In genomic region chr1:28437260-28437923, GRCh38 we compare ENCODE assay signal across 8 cellular contexts.
A peak's percentile ranks its signal among the peaks of the same experiment; 100 is the strongest.
DNase-seq lines count a peak whose midpoint lies in the region; ATAC-seq and TF ChIP-seq lines count a peak whose summit lies in the region.

No MANE protein-coding gene starts in this region.

- peaks cover 31% of the 10 kb centered on the region for H3F3A ChIP-seq in GM23248 (ENCODE audit: insufficient read depth)

- WGBS in GM23248 (ENCODE audit: low coverage in 1 of 2, low lambda C conversion rate in 2 of 2, missing lambda C conversion rate in 2 of 2), 2 experiments = 13 to 17% methylated on average over 3 of the region's 3 CpGs

- H3K9ac ChIP-seq in GM23248 = peak overlapping the region; percentile 54

- no peak for ATAC-seq in T-helper 17 cell
- no peak for ATAC-seq in HG02588 (IDR thresholded peaks at IDR 0.05; ENCODE audit: unreplicated experiment)

- H4K20me1 ChIP-seq in GM23248 (ENCODE audit: insufficient read depth) = no peaks in the 10 kb centered on the region

- peaks cover 6% of the 10 kb centered on the region for H3K4me1 Mint-ChIP-seq in T-helper 17 cell

- H3K36me3 ChIP-seq in GM23248 (ENCODE audit: low read depth) = no peaks in the 10 kb centered on the region
- no peaks in the 10 kb centered on the region for H3K36me3 ChIP-seq in effector memory CD4-positive, alpha-beta T cell (ENCODE audit: control insufficient read depth, insufficient read depth, low read length)

- H3K9me2 ChIP-seq in GM23248 (ENCODE audit: insufficient read depth) = no peaks in the 10 kb centered on the region

- peaks cover 78% of the 10 kb centered on the region for H3K79me2 ChIP-seq in GM23248 (ENCODE audit: insufficient read depth)

- peak overlapping the region; percentile 87 for H3K27ac ChIP-seq in GM23248
- no peak overlapping the region for H3K27ac ChIP-seq in effector memory CD4-positive, alpha-beta T cell (ENCODE audit: insufficient read depth, low read length, poor library complexity, severe bottlenecking)

- H3K27me3 Mint-ChIP-seq in T-helper 17 cell = no peaks in the 10 kb centered on the region

- H3K27ac Mint-ChIP-seq in T-helper 17 cell = no peak overlapping the region

- peaks cover 2% of the 10 kb centered on the region for H3K36me3 Mint-ChIP-seq in T-helper 17 cell (ENCODE audit: low read depth)

- H3K4me2 ChIP-seq in GM23248 (ENCODE audit: unreplicated experiment) = peak overlapping the region; percentile 66

- H3K4me1 ChIP-seq in GM23248 (ENCODE audit: insufficient read depth) = peaks cover 31% of the 10 kb centered on the region
- H3K4me1 ChIP-seq in effector memory CD4-positive, alpha-beta T cell (ENCODE audit: control insufficient read depth, insufficient read depth, low read length, poor library complexity, severe bottlenecking) = no peaks in the 10 kb centered on the region

- in situ Hi-C loops in GM23248 (cut with MboI) (no loop called here), SK-MEL-5 (cut with HindIII; ENCODE audit: low pct_unique_long_range_greater_than_20kb, low sequenced_read_pairs) (no loop called here)

- TF ChIP-seq CTCF in fibroblast of villous mesenchyme (IDR thresholded peaks at IDR 0.05; ENCODE audit: insufficient read depth, low read depth, low read length) = no peak
- TF ChIP-seq CTCF in retinal pigment epithelial cell (conservative IDR thresholded peaks at IDR 0.05; ENCODE audit: low read depth, low read length) = no peak

- no peaks in the 10 kb centered on the region for H3K9me3 ChIP-seq in GM23248 (ENCODE audit: low read depth)
- H3K9me3 ChIP-seq in T-helper 17 cell (ENCODE audit: control insufficient read depth, low read length, poor library complexity, severe bottlenecking) = no peaks in the 10 kb centered on the region
- no peaks in the 10 kb centered on the region for H3K9me3 ChIP-seq in effector memory CD4-positive, alpha-beta T cell (ENCODE audit: control insufficient read depth, low read length)

- intact Hi-C loops in posterior cingulate gyrus (cut with DNase I) = no loop called here

- no peaks in the 10 kb centered on the region for H3K27me3 ChIP-seq in GM23248 (replicated peaks; ENCODE audit: insufficient read depth)
- no peaks in the 10 kb centered on the region for H3K27me3 ChIP-seq in effector memory CD4-positive, alpha-beta T cell (replicated peaks; ENCODE audit: control insufficient read depth, insufficient read depth, low read length, poor library complexity, severe bottlenecking)

- H3K4me3 Mint-ChIP-seq in T-helper 17 cell = no peak overlapping the region

- no peak overlapping the region for H2AFZ ChIP-seq in GM23248

- DNase-seq in GM23248 (peak; percentile 86), SK-MEL-5 (ENCODE audit: low read depth, low spot score) (peak; percentile 61), fibroblast of villous mesenchyme (ENCODE audit: low read depth) (peak; percentile 90), retinal pigment epithelial cell (ENCODE audit: low read depth) (peak; percentile 77), posterior cingulate gyrus (no peak), T-helper 17 cell (no peak)
- no peak for DNase-seq in effector memory CD4-positive, alpha-beta T cell

- H3K4me3 ChIP-seq in GM23248 (peak overlapping the region; percentile 77), fibroblast of villous mesenchyme (ENCODE audit: low read depth, low read length) (no peak overlapping the region), retinal pigment epithelial cell (ENCODE audit: low read length) (no peak overlapping the region)
- H3K4me3 ChIP-seq in effector memory CD4-positive, alpha-beta T cell (ENCODE audit: insufficient read depth, low read depth, low read length, poor library complexity, severe bottlenecking) = no peak overlapping the region

Comparison
In these comparisons a context has a peak if more than half of its experiments do, and no peak if none do; other contexts are left out.
1. DNase-seq: peak in GM23248 (single experiment), SK-MEL-5 (single experiment), fibroblast of villous mesenchyme (single experiment) and retinal pigment epithelial cell (single experiment); none in posterior cingulate gyrus (0 of 10), T-helper 17 cell (0 of 3) and effector memory CD4-positive, alpha-beta T cell (0 of 3).